In genomic region chr14:22898302-22898894, GRCh38 we compare ENCODE assay signal across 9 cellular contexts. TPM values are rescaled to one million over a fixed set of nuclear protein-coding genes. Genes with fewer than 3 reads are reported as not detected.
DNase-seq lines count a peak whose midpoint lies in the region; ATAC-seq and TF ChIP-seq lines count a peak whose summit lies in the region.
"Had no signal": no experiment of that assay in that cellular context is flagged by ENCODE, and none has a peak within 500 bp of the region (broad histone marks: within the 10 kb centered on the region; RNA-seq: fewer than 3 reads in every experiment).

No MANE protein-coding gene starts in this region.

- H3K9me3 Mint-ChIP-seq in activated naive CD4-positive, alpha-beta T cell treated with anti-CD3 and anti-CD28 coated beads for 36 hours = no peaks in the 10 kb centered on the region
- H3K9me3 Mint-ChIP-seq in activated naive CD4-positive, alpha-beta T cell treated with anti-CD3 and anti-CD28 coated beads, Interleukin-2, amount 10 ng/mL, durations not matched to agents 7 days and 5 days = no peaks in the 10 kb centered on the region
- no peaks in the 10 kb centered on the region for H3K9me3 Mint-ChIP-seq in activated T-cell treated with anti-CD3 and anti-CD28 coated beads, Interleukin-2, amount 50 U/mL, for 72 hours

- ATAC-seq in activated T-cell treated with anti-CD3 and anti-CD28 coated beads, Interleukin-2, amount 50 U/mL, for 72 hours (replicated peaks in 1 of 2) = peak; percentile 97
- ATAC-seq in stimulated activated naive CD8-positive, alpha-beta T cell treated with anti-CD3 and anti-CD28 coated beads, Interleukin-15, Interleukin-2, amounts not matched to agents 100 U/mL and 50 U/mL, for 24 hours = peak; percentile 95

- no peaks in the 10 kb centered on the region for H3K27me3 Mint-ChIP-seq in activated naive CD4-positive, alpha-beta T cell treated with anti-CD3 and anti-CD28 coated beads for 36 hours (ENCODE audit: low read depth)
- no peaks in the 10 kb centered on the region for H3K27me3 Mint-ChIP-seq in activated naive CD4-positive, alpha-beta T cell treated with anti-CD3 and anti-CD28 coated beads, Interleukin-2, amount 10 ng/mL, durations not matched to agents 7 days and 5 days
- H3K27me3 Mint-ChIP-seq in activated T-cell treated with anti-CD3 and anti-CD28 coated beads, Interleukin-2, amount 50 U/mL, for 72 hours (ENCODE audit: low read depth) = no peaks in the 10 kb centered on the region

- no peak for TF ChIP-seq CTCF in fibroblast of villous mesenchyme (IDR thresholded peaks at IDR 0.05; ENCODE audit: insufficient read depth, low read depth, low read length)

- H3K4me3 Mint-ChIP-seq in activated naive CD4-positive, alpha-beta T cell treated with anti-CD3 and anti-CD28 coated beads for 36 hours = no peak overlapping the region
- H3K4me3 Mint-ChIP-seq in activated naive CD4-positive, alpha-beta T cell treated with anti-CD3 and anti-CD28 coated beads, Interleukin-2, amount 10 ng/mL, durations not matched to agents 7 days and 5 days = no peak overlapping the region
- no peak overlapping the region for H3K4me3 Mint-ChIP-seq in activated T-cell treated with anti-CD3 and anti-CD28 coated beads, Interleukin-2, amount 50 U/mL, for 72 hours

- peaks cover 13% of the 10 kb centered on the region for H3K36me3 Mint-ChIP-seq in activated naive CD4-positive, alpha-beta T cell treated with anti-CD3 and anti-CD28 coated beads for 36 hours (ENCODE audit: low read depth)
- H3K36me3 Mint-ChIP-seq in activated naive CD4-positive, alpha-beta T cell treated with anti-CD3 and anti-CD28 coated beads, Interleukin-2, amount 10 ng/mL, durations not matched to agents 7 days and 5 days = peaks cover 27% of the 10 kb centered on the region
- H3K36me3 Mint-ChIP-seq in activated T-cell treated with anti-CD3 and anti-CD28 coated beads, Interleukin-2, amount 50 U/mL, for 72 hours (ENCODE audit: insufficient read depth in 2 of 2) = peaks cover 0 to 12% of the 10 kb centered on the region in 2 donors

- intact Hi-C loops in activated naive CD4-positive, alpha-beta T cell treated with anti-CD3 and anti-CD28 coated beads for 36 hours (cut with micrococcal nuclease) = no loop called here

- CTCF ChIA-PET in activated naive CD4-positive, alpha-beta T cell treated with anti-CD3 and anti-CD28 coated beads for 36 hours (lab: Charles Lee) = interaction anchor here (0.6 to 6.7 kb wide), 5 partner anchors 13 to 185 kb away, joined by 3 to 72 read pairs (median 4); partner anchors contain the start of genes RBM23 and REM2
- CTCF ChIA-PET in activated naive CD4-positive, alpha-beta T cell treated with anti-CD3 and anti-CD28 coated beads, Interleukin-2, amount 10 ng/mL, durations not matched to agents 7 days and 5 days (lab: Charles Lee) = interaction anchor here (1.2 to 6.9 kb wide), 5 partner anchors 18 to 328 kb away, joined by 5 to 55 read pairs (median 16); partner anchors contain the start of gene LRP10

- peak; percentile 42 for DNase-seq in activated naive CD4-positive, alpha-beta T cell treated with anti-CD3 and anti-CD28 coated beads for 36 hours
- no peak for DNase-seq in activated naive CD4-positive, alpha-beta T cell treated with anti-CD3 and anti-CD28 coated beads, Interleukin-2, amount 10 ng/mL, durations not matched to agents 7 days and 5 days
- peak in 1 of 2 donors; percentile 41 for DNase-seq in activated T-cell treated with anti-CD3 and anti-CD28 coated beads, Interleukin-2, amount 50 U/mL, for 72 hours
- DNase-seq in fibroblast of villous mesenchyme (ENCODE audit: low read depth) (peak; percentile 64), NCI-H510A treated with DMSO at 0.1 percent for 48 hours (lab: John Stamatoyannopoulos, UW) (no peak), putamen (ENCODE audit: low spot score) (no peak), NAMALWA (ENCODE audit: low spot score) (no peak)
- DNase-seq in stimulated activated naive CD8-positive, alpha-beta T cell treated with anti-CD3 and anti-CD28 coated beads, Interleukin-15, Interleukin-2, amounts not matched to agents 100 U/mL and 50 U/mL, for 24 hours = no peak

- H3K4me1 Mint-ChIP-seq in activated naive CD4-positive, alpha-beta T cell treated with anti-CD3 and anti-CD28 coated beads for 36 hours (ENCODE audit: low read depth) = peaks cover 12% of the 10 kb centered on the region
- H3K4me1 Mint-ChIP-seq in activated naive CD4-positive, alpha-beta T cell treated with anti-CD3 and anti-CD28 coated beads, Interleukin-2, amount 10 ng/mL, durations not matched to agents 7 days and 5 days = peaks cover 19% of the 10 kb centered on the region
- H3K4me1 Mint-ChIP-seq in activated T-cell treated with anti-CD3 and anti-CD28 coated beads, Interleukin-2, amount 50 U/mL, for 72 hours (ENCODE audit: low read depth) = peaks cover 20% of the 10 kb centered on the region

- no peak overlapping the region for H3K4me3 ChIP-seq in fibroblast of villous mesenchyme (ENCODE audit: low read depth, low read length)
- H3K4me3 ChIP-seq: BLaER1 treated with 17β-estradiol and CSF1 and Interleukin-3, amounts not matched to agents 10 nM and 100 nM had no signal

- no peak overlapping the region for H3K27ac Mint-ChIP-seq in activated naive CD4-positive, alpha-beta T cell treated with anti-CD3 and anti-CD28 coated beads for 36 hours
- H3K27ac Mint-ChIP-seq in activated naive CD4-positive, alpha-beta T cell treated with anti-CD3 and anti-CD28 coated beads, Interleukin-2, amount 10 ng/mL, durations not matched to agents 7 days and 5 days = no peak overlapping the region
- H3K27ac Mint-ChIP-seq in activated T-cell treated with anti-CD3 and anti-CD28 coated beads, Interleukin-2, amount 50 U/mL, for 72 hours = peak overlapping the region; percentile 3

RNA-seq across cellular contexts. Expression of gene REM2, which starts 15.4 kb away (rescaled TPM):
- under 1 TPM; 0.69 to 0.74 TPM for total RNA-seq in activated naive CD4-positive, alpha-beta T cell treated with anti-CD3 and anti-CD28 coated beads for 36 hours
- total RNA-seq in activated T-cell treated with anti-CD3 and anti-CD28 coated beads, Interleukin-2, amount 50 U/mL, for 72 hours = 1 to 10 TPM; 4.6 to 4.7 TPM
- under 0.01 and 0.43 TPM in 2 replicates for total RNA-seq in fibroblast of villous mesenchyme

RNA-seq across cellular contexts. Expression of gene RBM23, which starts 20.6 kb away (rescaled TPM):
- total RNA-seq in activated naive CD4-positive, alpha-beta T cell treated with anti-CD3 and anti-CD28 coated beads for 36 hours = 10 to 100 TPM; 53.5 to 61.2 TPM
- 10 to 100 TPM; 69.5 to 77.5 TPM for total RNA-seq in activated T-cell treated with anti-CD3 and anti-CD28 coated beads, Interleukin-2, amount 50 U/mL, for 72 hours
- total RNA-seq in fibroblast of villous mesenchyme = 60.9 and 68.6 TPM in 2 replicates

RNA-seq across cellular contexts. Expression of gene LRP10, which starts 26.9 kb away (rescaled TPM):
- 10 to 100 TPM; 71.9 to 75.2 TPM for total RNA-seq in activated naive CD4-positive, alpha-beta T cell treated with anti-CD3 and anti-CD28 coated beads for 36 hours
- total RNA-seq in activated T-cell treated with anti-CD3 and anti-CD28 coated beads, Interleukin-2, amount 50 U/mL, for 72 hours = 10 to 100 TPM; 66.5 to 78.4 TPM
- 104 and 108 TPM in 2 replicates for total RNA-seq in fibroblast of villous mesenchyme

RNA-seq across cellular contexts. Expression of gene PRMT5, which starts 30.8 kb away (rescaled TPM):
- 10 to 100 TPM; 81.0 to 92.8 TPM for total RNA-seq in activated naive CD4-positive, alpha-beta T cell treated with anti-CD3 and anti-CD28 coated beads for 36 hours
- 10 to 100 TPM; 55.0 to 79.2 TPM for total RNA-seq in activated T-cell treated with anti-CD3 and anti-CD28 coated beads, Interleukin-2, amount 50 U/mL, for 72 hours
- total RNA-seq in fibroblast of villous mesenchyme = 56.7 and 82.5 TPM in 2 replicates

RNA-seq across cellular contexts. Expression of gene HAUS4, which starts 58.5 kb away (rescaled TPM):
- total RNA-seq in activated naive CD4-positive, alpha-beta T cell treated with anti-CD3 and anti-CD28 coated beads for 36 hours = 10 to 100 TPM; 97.1 to 97.3 TPM
- total RNA-seq in activated T-cell treated with anti-CD3 and anti-CD28 coated beads, Interleukin-2, amount 50 U/mL, for 72 hours = 10 to 100 TPM; 82.0 to 90.9 TPM
- total RNA-seq in fibroblast of villous mesenchyme = 29.8 and 46.7 TPM in 2 replicates

Comparison
In these comparisons a context has a peak if more than half of its experiments do, and no peak if none do; other contexts are left out.
1. DNase-seq: peak in activated naive CD4-positive, alpha-beta T cell treated with anti-CD3 and anti-CD28 coated beads for 36 hours (single experiment) and fibroblast of villous mesenchyme (single experiment); none in activated naive CD4-positive, alpha-beta T cell treated with anti-CD3 and anti-CD28 coated beads, Interleukin-2, amount 10 ng/mL, durations not matched to agents 7 days and 5 days (single experiment), stimulated activated naive CD8-positive, alpha-beta T cell treated with anti-CD3 and anti-CD28 coated beads, Interleukin-15, Interleukin-2, amounts not matched to agents 100 U/mL and 50 U/mL, for 24 hours (single experiment), NCI-H510A treated with DMSO at 0.1 percent for 48 hours (single experiment), putamen (single experiment) and NAMALWA (single experiment).